In the genomic region with DNA sequence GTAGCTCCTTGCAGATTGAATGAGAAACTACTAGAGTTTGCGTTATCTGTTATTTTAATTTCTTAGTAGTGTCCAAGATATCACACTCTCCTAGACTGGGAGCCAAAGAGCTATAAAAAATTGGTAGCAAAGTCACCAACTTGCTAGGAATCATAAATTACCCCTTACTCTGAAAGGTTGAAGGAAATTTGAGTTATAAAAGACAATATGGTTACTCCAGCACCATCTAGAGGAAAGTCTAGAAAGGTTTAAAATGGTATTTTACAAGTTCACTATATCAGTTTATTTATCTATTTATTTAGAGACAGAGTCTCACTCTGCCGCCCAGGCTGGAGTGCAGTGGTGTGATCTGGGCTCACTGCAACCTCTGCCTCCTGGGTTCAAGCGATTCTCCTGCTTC, we compare ENCODE assay signal across 9 cellular contexts.
DNase-seq lines count a peak whose midpoint lies in the region; ATAC-seq and TF ChIP-seq lines count a peak whose summit lies in the region.
"Had no signal": no experiment of that assay in that cellular context is flagged by ENCODE, and none has a peak within 500 bp of the region (broad histone marks: within the 10 kb centered on the region; RNA-seq: fewer than 3 reads in every experiment).

No MANE protein-coding gene starts in this region.

- TF ChIP-seq POLR2A in breast epithelium (IDR thresholded peaks at IDR 0.05): no peak

- CTCF ChIA-PET in MCF 10A (lab: Yijun Ruan, JAX): interaction anchor here (0.6 to 2.6 kb wide), 39 partner anchors 10 to 1612 kb away, joined by 3 to 17 read pairs (median 3); no protein-coding TSS in a partner anchor

- no peaks in the 10 kb centered on the region for H3K9me3 Mint-ChIP-seq in MCF 10A (ENCODE audit: unreplicated experiment)
- H3K9me3 Mint-ChIP-seq: activated naive CD4-positive, alpha-beta T cell treated with anti-CD3 and anti-CD28 coated beads, Interleukin-2, amount 50 U/mL, for 24 hours had no signal

- intact Hi-C loops in MCF 10A (cut with micrococcal nuclease) (loop anchor here (1.0 kb wide), 1 partner anchor 226 kb away; no protein-coding TSS in a partner anchor), breast epithelium (cut with DNase I; ENCODE audit: low total_unique reads) (no loop called here)

- no peaks in the 10 kb centered on the region for H3K4me1 ChIP-seq in breast epithelium
- peaks cover 26% of the 10 kb centered on the region for H3K4me1 ChIP-seq in OCI-LY1 (ENCODE audit: insufficient read depth, low read length, severe bottlenecking)
- H3K4me1 ChIP-seq in thoracic aorta (ENCODE audit: control insufficient read depth in 1 of 2, low read depth in 2 of 2): peaks cover 0 to under 1% of the 10 kb centered on the region in 2 donors

- H3K27me3 Mint-ChIP-seq in MCF 10A (ENCODE audit: insufficient read depth, unreplicated experiment): no peaks in the 10 kb centered on the region
- H3K27me3 Mint-ChIP-seq: activated naive CD4-positive, alpha-beta T cell treated with anti-CD3 and anti-CD28 coated beads, Interleukin-2, amount 50 U/mL, for 24 hours had no signal

- DNase-seq in MCF 10A (ENCODE audit: unreplicated experiment) (peak; percentile 11), breast epithelium (ENCODE audit: low spot score in 2 of 2) (no peak), fibroblast of mammary gland (ENCODE audit: low read depth) (peak; percentile 46), thoracic aorta (ENCODE audit: low spot score) (no peak), NCI-H774 (lab: John Stamatoyannopoulos, UW) (no peak)

- TF ChIP-seq CTCF in MCF 10A (IDR thresholded peaks at IDR 0.05; ENCODE audit: unreplicated experiment): peak; percentile 45
- no peak for TF ChIP-seq CTCF in breast epithelium (IDR thresholded peaks at IDR 0.05)
- peak; percentile 51; the same call in 1 of the 2 replicates for TF ChIP-seq CTCF in OCI-LY1 (IDR thresholded peaks at IDR 0.05; ENCODE audit: low read length)
- peak; percentile 37 for TF ChIP-seq CTCF in fibroblast of mammary gland (conservative IDR thresholded peaks at IDR 0.05; ENCODE audit: control insufficient read depth, insufficient read depth, low read depth, low read length)
- TF ChIP-seq CTCF in thoracic aorta (IDR thresholded peaks at IDR 0.05): peak; percentile 18

- no peak overlapping the region for H3K9ac ChIP-seq in OCI-LY1 (ENCODE audit: low read length)

- no peaks in the 10 kb centered on the region for H3F3A ChIP-seq in OCI-LY1 (ENCODE audit: insufficient read depth, low read length)

- no peaks in the 10 kb centered on the region for H3K9me3 ChIP-seq in breast epithelium
- no peaks in the 10 kb centered on the region for H3K9me3 ChIP-seq in OCI-LY1 (ENCODE audit: low read length)
- H3K9me3 ChIP-seq in thoracic aorta: no peaks in the 10 kb centered on the region

- ATAC-seq in thoracic aorta (ENCODE audit: insufficient number of reproducible peaks, low FRiP score, low read depth): no peak
- ATAC-seq in GM18498 (IDR thresholded peaks at IDR 0.05; ENCODE audit: unreplicated experiment): no peak
- no peak for ATAC-seq in GM18907 (IDR thresholded peaks at IDR 0.05; ENCODE audit: unreplicated experiment)

- POLR2A ChIA-PET in MCF 10A (lab: Yijun Ruan, JAX): interaction anchor here (0.9 to 1.5 kb wide), 5 partner anchors 18 to 226 kb away, joined by 3 to 6 read pairs (median 3); a partner anchor contains a TSS

- no peak overlapping the region for H3K27ac ChIP-seq in breast epithelium
- no peak overlapping the region for H3K27ac ChIP-seq in OCI-LY1 (ENCODE audit: low read depth, low read length, poor library complexity, severe bottlenecking)
- H3K27ac ChIP-seq in thoracic aorta: no peak overlapping the region

- no peaks in the 10 kb centered on the region for H3K79me2 ChIP-seq in OCI-LY1 (ENCODE audit: insufficient read depth, low read length)

- no peaks in the 10 kb centered on the region for H3K36me3 Mint-ChIP-seq in MCF 10A (ENCODE audit: insufficient read depth, unreplicated experiment)
- H3K36me3 Mint-ChIP-seq: activated naive CD4-positive, alpha-beta T cell treated with anti-CD3 and anti-CD28 coated beads, Interleukin-2, amount 50 U/mL, for 24 hours had no signal

- H3K27me3 ChIP-seq in breast epithelium (no peaks in the 10 kb centered on the region), OCI-LY1 (ENCODE audit: insufficient read depth, low read length) (no peaks in the 10 kb centered on the region), thoracic aorta (replicated peaks; ENCODE audit: insufficient read depth) (no peaks in the 10 kb centered on the region)

- no TSS peak for BruUV-seq in MCF 10A (replicated peaks; lab: Mats Ljungman, UMichigan)

- H2AFZ ChIP-seq in OCI-LY1 (ENCODE audit: low read length): no peak overlapping the region

- H3K36me3 ChIP-seq in breast epithelium (no peaks in the 10 kb centered on the region), OCI-LY1 (ENCODE audit: insufficient read depth, low read length) (no peaks in the 10 kb centered on the region; the same call in 1 of the 2 replicates), thoracic aorta (no peaks in the 10 kb centered on the region)

- H3K4me3 Mint-ChIP-seq in MCF 10A (ENCODE audit: unreplicated experiment): no peak overlapping the region
- H3K4me3 Mint-ChIP-seq: activated naive CD4-positive, alpha-beta T cell treated with anti-CD3 and anti-CD28 coated beads, Interleukin-2, amount 50 U/mL, for 24 hours had no signal

- no peak overlapping the region for H3K4me3 ChIP-seq in breast epithelium
- no peak overlapping the region for H3K4me3 ChIP-seq in OCI-LY1 (ENCODE audit: low read depth, low read length, poor library complexity, severe bottlenecking)
- H3K4me3 ChIP-seq in fibroblast of mammary gland (ENCODE audit: control insufficient read depth, low read depth, low read length): no peak overlapping the region
- no peak overlapping the region for H3K4me3 ChIP-seq in thoracic aorta

- no peaks in the 10 kb centered on the region for H3K9me2 ChIP-seq in OCI-LY1 (ENCODE audit: low read depth, low read length)

- H3K4me1 Mint-ChIP-seq in MCF 10A (ENCODE audit: insufficient read depth, unreplicated experiment): peaks cover 6% of the 10 kb centered on the region

- H3K27ac Mint-ChIP-seq in MCF 10A (ENCODE audit: low read depth, unreplicated experiment): no peak overlapping the region

- H3K4me2 ChIP-seq in OCI-LY1 (ENCODE audit: low read length): no peak overlapping the region

- no peaks in the 10 kb centered on the region for H4K20me1 ChIP-seq in OCI-LY1 (ENCODE audit: insufficient read depth, low read length)

Comparison
In these comparisons a context has a peak if more than half of its experiments do, and no peak if none do; other contexts are left out.
1. DNase-seq: peak in MCF 10A (single experiment) and fibroblast of mammary gland (single experiment); none in breast epithelium (0 of 2), thoracic aorta (single experiment) and NCI-H774 (single experiment).
2. CTCF ChIP-seq: peak in MCF 10A (single experiment), OCI-LY1 (single experiment), fibroblast of mammary gland (single experiment) and thoracic aorta (single experiment); none in breast epithelium (0 of 3).